Comparison of ENCODE assay signal across 8 cellular contexts in genomic region chrX:5876984-5877655, GRCh38.
DNase-seq lines count a peak whose midpoint lies in the region; ATAC-seq and TF ChIP-seq lines count a peak whose summit lies in the region.

No MANE protein-coding gene starts in this region.

- H3K27me3 ChIP-seq in foreskin keratinocyte = no peaks in the 10 kb centered on the region
- H3K27me3 ChIP-seq in CD4-positive, alpha-beta T cell (ENCODE audit: control insufficient read depth, insufficient read depth, low read length) = no peaks in the 10 kb centered on the region

- ATAC-seq in foreskin keratinocyte = no peak
- ATAC-seq in CD4-positive, alpha-beta T cell (ENCODE audit: poor library complexity) = no peak
- no peak for ATAC-seq in natural killer cell treated with Interleukin-12 subunit alpha and Interleukin-12 subunit beta and Interleukin-15 and Interleukin-18, amount 100 ng/mL, for 72 hours
- ATAC-seq in GM18502 (IDR thresholded peaks at IDR 0.05; ENCODE audit: poor library complexity, unreplicated experiment) = no peak

- H3K4me1 ChIP-seq in foreskin keratinocyte = no peaks in the 10 kb centered on the region

- H3K27me3 Mint-ChIP-seq in CD4-positive, alpha-beta T cell = no peaks in the 10 kb centered on the region
- no peaks in the 10 kb centered on the region for H3K27me3 Mint-ChIP-seq in natural killer cell treated with Interleukin-12 subunit alpha and Interleukin-12 subunit beta and Interleukin-15 and Interleukin-18, amount 100 ng/mL, for 72 hours

- H3K9me3 ChIP-seq in CD4-positive, alpha-beta T cell (ENCODE audit: control insufficient read depth, low read length) = no peaks in the 10 kb centered on the region

- DNase-seq in NCI-H524 (lab: John Stamatoyannopoulos, UW) = peak; percentile 45 to 51
- no peak for DNase-seq in NCI-H524 treated with DMSO at 0.1 percent for 48 hours (lab: John Stamatoyannopoulos, UW)
- DNase-seq in NCI-H748 (lab: John Stamatoyannopoulos, UW; ENCODE audit: unreplicated experiment) = peak; percentile 64
- DNase-seq in foreskin keratinocyte = no peak
- DNase-seq in stromal cell of bone marrow (ENCODE audit: low read depth) = peak; percentile 1
- no peak for DNase-seq in CD4-positive, alpha-beta T cell
- DNase-seq in natural killer cell treated with Interleukin-12 subunit alpha and Interleukin-12 subunit beta and Interleukin-15 and Interleukin-18, amount 100 ng/mL, for 72 hours (ENCODE audit: low spot score) = no peak

- TF ChIP-seq CTCF in foreskin keratinocyte (conservative IDR thresholded peaks at IDR 0.05) = peak; percentile 69
- no peak for TF ChIP-seq CTCF in CD4-positive, alpha-beta T cell (IDR thresholded peaks at IDR 0.05)

- H3K4me3 Mint-ChIP-seq in CD4-positive, alpha-beta T cell = no peak overlapping the region
- no peak overlapping the region for H3K4me3 Mint-ChIP-seq in natural killer cell treated with Interleukin-12 subunit alpha and Interleukin-12 subunit beta and Interleukin-15 and Interleukin-18, amount 100 ng/mL, for 72 hours

- H3K9me3 Mint-ChIP-seq in CD4-positive, alpha-beta T cell = no peaks in the 10 kb centered on the region
- H3K9me3 Mint-ChIP-seq in natural killer cell treated with Interleukin-12 subunit alpha and Interleukin-12 subunit beta and Interleukin-15 and Interleukin-18, amount 100 ng/mL, for 72 hours = no peaks in the 10 kb centered on the region

- CTCF ChIA-PET in CD4-positive, alpha-beta T cell (lab: Charles Lee) = no interaction called here

- H3K27ac Mint-ChIP-seq in CD4-positive, alpha-beta T cell = no peak overlapping the region
- H3K27ac Mint-ChIP-seq in natural killer cell treated with Interleukin-12 subunit alpha and Interleukin-12 subunit beta and Interleukin-15 and Interleukin-18, amount 100 ng/mL, for 72 hours = no peak overlapping the region

- no peaks in the 10 kb centered on the region for H3K4me1 Mint-ChIP-seq in CD4-positive, alpha-beta T cell (ENCODE audit: low read depth)
- no peaks in the 10 kb centered on the region for H3K4me1 Mint-ChIP-seq in natural killer cell treated with Interleukin-12 subunit alpha and Interleukin-12 subunit beta and Interleukin-15 and Interleukin-18, amount 100 ng/mL, for 72 hours (ENCODE audit: low read depth in 2 of 2)

- H3K36me3 Mint-ChIP-seq in CD4-positive, alpha-beta T cell (ENCODE audit: low read depth) = no peaks in the 10 kb centered on the region
- no peaks in the 10 kb centered on the region for H3K36me3 Mint-ChIP-seq in natural killer cell treated with Interleukin-12 subunit alpha and Interleukin-12 subunit beta and Interleukin-15 and Interleukin-18, amount 100 ng/mL, for 72 hours

- POLR2A ChIA-PET in CD4-positive, alpha-beta T cell (lab: Charles Lee) = no interaction called here

- intact Hi-C loops in CD4-positive, alpha-beta T cell (cut with DNase I, micrococcal nuclease) = no loop called here

- no peak overlapping the region for H3K27ac ChIP-seq in foreskin keratinocyte
- H3K27ac ChIP-seq in CD4-positive, alpha-beta T cell (ENCODE audit: low read depth, low read length) = no peak overlapping the region

Comparison
In these comparisons a context has a peak if more than half of its experiments do, and no peak if none do; other contexts are left out.
1. DNase-seq: peak in NCI-H524 (2 of 2), NCI-H748 (single experiment) and stromal cell of bone marrow (single experiment); none in NCI-H524 treated with DMSO at 0.1 percent for 48 hours (single experiment), foreskin keratinocyte (0 of 2), CD4-positive, alpha-beta T cell (0 of 10) and natural killer cell treated with Interleukin-12 subunit alpha and Interleukin-12 subunit beta and Interleukin-15 and Interleukin-18, amount 100 ng/mL, for 72 hours (single experiment).